Comparison of ENCODE assay signal across 34 cellular contexts in genomic region chr6:114075777-114076176, GRCh38.
"Had no signal": no experiment of that assay in that cellular context is flagged by ENCODE, and none has a peak within 500 bp of the region (broad histone marks: within the 10 kb centered on the region; RNA-seq: fewer than 3 reads in every experiment).

No MANE protein-coding gene starts in this region.

- DNase-seq: activated B cell treated with CpG ODN at 0.5 μM for 24 hours; activated CD4-positive, alpha-beta T cell treated with anti-CD3 and anti-CD28 coated beads for 48 hours; activated CD4-positive, alpha-beta T cell treated with anti-CD3 and anti-CD28 coated beads, Interleukin-2, amount 50 U/mL, for 1 hour; activated CD4-positive, alpha-beta T cell treated with anti-CD3 and anti-CD28 coated beads, Interleukin-2, amount 50 U/mL, for 48 hours; activated CD8-positive, alpha-beta memory T cell treated with anti-CD3 and anti-CD28 coated beads for 24 hours; activated CD8-positive, alpha-beta T cell treated with anti-CD3 and anti-CD28 coated beads for 36 hours; activated effector memory CD4-positive, alpha-beta T cell treated with anti-CD3 and anti-CD28 coated beads, Interleukin-2, amount 50 U/mL, for 16 hours; activated naive CD4-positive, alpha-beta T cell treated with anti-CD3 and anti-CD28 coated beads for 36 hours; activated naive CD8-positive, alpha-beta T cell treated with anti-CD3 and anti-CD28 coated beads for 36 hours; activated naive CD8-positive, alpha-beta T cell treated with anti-CD3 and anti-CD28 coated beads, Interleukin-2, amount 50 U/mL, for 24 hours; activated T-cell treated with anti-CD3 and anti-CD28 coated beads, Interleukin-2, amount 50 U/mL, for 4 hours; adrenal gland; amygdala; aorta; body of pancreas; caudate nucleus; cortex of kidney; dermis blood vessel endothelial cell; effector CD4-positive, alpha-beta T cell; effector memory CD8-positive, alpha-beta T cell; erythroblast; foreskin keratinocyte; gastrocnemius medialis; glutamatergic neuron; heart left ventricle; T1000; WERI-Rb-1 had no signal

- H3K36me3 Mint-ChIP-seq: activated naive CD4-positive, alpha-beta T cell treated with anti-CD3 and anti-CD28 coated beads, Interleukin-2, amount 50 U/mL, for 24 hours; activated naive CD8-positive, alpha-beta T cell treated with anti-CD3 and anti-CD28 coated beads for 36 hours had no signal

- FAIRE-seq: colon had no signal

- H3K4me3 ChIP-seq: adrenal gland, body of pancreas, esophagus muscularis mucosa, gastrocnemius medialis, heart left ventricle had no signal

- H3K4me3 Mint-ChIP-seq: activated B cell treated with CpG ODN at 0.5 μM for 24 hours; activated CD8-positive, alpha-beta T cell treated with anti-CD3 and anti-CD28 coated beads for 36 hours; activated naive CD4-positive, alpha-beta T cell treated with anti-CD3 and anti-CD28 coated beads for 36 hours; activated naive CD4-positive, alpha-beta T cell treated with anti-CD3 and anti-CD28 coated beads, Interleukin-2, amount 50 U/mL, for 24 hours; activated naive CD8-positive, alpha-beta T cell treated with anti-CD3 and anti-CD28 coated beads for 36 hours; activated naive CD8-positive, alpha-beta T cell treated with anti-CD3 and anti-CD28 coated beads, Interleukin-2, amount 50 U/mL, for 24 hours; activated T-cell treated with anti-CD3 and anti-CD28 coated beads, Interleukin-2, amount 50 U/mL, for 4 hours; effector memory CD8-positive, alpha-beta T cell; T-helper 1 cell treated with Interleukin-12 subunit alpha and Interleukin-12 subunit beta and Interleukin-4 antibody, amounts not matched to agents 30 μg/mL and 1 μg/mL, for 36 hours; T-helper 2 cell treated with Interferon-gamma antibody and Interleukin-4, amounts not matched to agents 5 μg/mL and 100 μg/mL, for 36 hours had no signal

- H3K27ac ChIP-seq: adrenal gland, body of pancreas, esophagus muscularis mucosa, foreskin keratinocyte, gastrocnemius medialis, heart left ventricle, WERI-Rb-1 had no signal

- H3K27me3 ChIP-seq: adrenal gland, body of pancreas, esophagus muscularis mucosa, foreskin keratinocyte, gastrocnemius medialis, heart left ventricle had no signal

- H3K4me1 ChIP-seq: adrenal gland, body of pancreas, esophagus muscularis mucosa, foreskin keratinocyte, gastrocnemius medialis, heart left ventricle had no signal

- H3K27me3 Mint-ChIP-seq: activated naive CD8-positive, alpha-beta T cell treated with anti-CD3 and anti-CD28 coated beads for 36 hours; activated naive CD8-positive, alpha-beta T cell treated with anti-CD3 and anti-CD28 coated beads, Interleukin-2, amount 50 U/mL, for 24 hours; effector memory CD8-positive, alpha-beta T cell had no signal

- H3K36me3 ChIP-seq: adrenal gland, esophagus muscularis mucosa, gastrocnemius medialis, heart left ventricle, WERI-Rb-1 had no signal

- ATAC-seq: activated CD4-positive, CD25-positive, alpha-beta regulatory T cell treated with anti-CD3 and anti-CD28 coated beads, Interleukin-2, amount 50 U/mL, for 24 hours; activated CD8-positive, alpha-beta T cell treated with anti-CD3 and anti-CD28 coated beads for 36 hours; activated naive CD8-positive, alpha-beta T cell treated with anti-CD3 and anti-CD28 coated beads, Interleukin-2, amount 50 U/mL, for 24 hours; activated T-cell treated with anti-CD3 and anti-CD28 coated beads, Interleukin-2, amount 50 U/mL, for 4 hours; body of pancreas; effector memory CD8-positive, alpha-beta T cell; foreskin keratinocyte; gastrocnemius medialis; heart left ventricle had no signal

- H3K9me3 Mint-ChIP-seq: activated B cell treated with CpG ODN at 0.5 μM for 24 hours; activated CD8-positive, alpha-beta T cell treated with anti-CD3 and anti-CD28 coated beads for 36 hours; activated naive CD4-positive, alpha-beta T cell treated with anti-CD3 and anti-CD28 coated beads for 36 hours; activated naive CD4-positive, alpha-beta T cell treated with anti-CD3 and anti-CD28 coated beads, Interleukin-2, amount 50 U/mL, for 24 hours; activated naive CD8-positive, alpha-beta T cell treated with anti-CD3 and anti-CD28 coated beads, Interleukin-2, amount 50 U/mL, for 24 hours; activated T-helper 2 cell treated with anti-CD3 and anti-CD28 coated beads, Interferon-gamma antibody, Interleukin-2, Interleukin-4, amounts not matched to agents 10 μg/mL and 5 μg/mL and 100 μg/mL, durations not matched to agents 14 hours and 24 hours and 36 hours; effector memory CD8-positive, alpha-beta T cell; T-helper 1 cell treated with Interleukin-12 subunit alpha and Interleukin-12 subunit beta and Interleukin-4 antibody, amounts not matched to agents 30 μg/mL and 1 μg/mL, for 36 hours; T-helper 2 cell treated with Interferon-gamma antibody and Interleukin-4, amounts not matched to agents 5 μg/mL and 100 μg/mL, for 36 hours had no signal

- H3K4me1 Mint-ChIP-seq: activated B cell treated with CpG ODN at 0.5 μM for 24 hours; activated naive CD4-positive, alpha-beta T cell treated with anti-CD3 and anti-CD28 coated beads, Interleukin-2, amount 50 U/mL, for 24 hours; activated naive CD8-positive, alpha-beta T cell treated with anti-CD3 and anti-CD28 coated beads for 36 hours; activated naive CD8-positive, alpha-beta T cell treated with anti-CD3 and anti-CD28 coated beads, Interleukin-2, amount 50 U/mL, for 24 hours had no signal

- H3K27ac Mint-ChIP-seq: activated B cell treated with CpG ODN at 0.5 μM for 24 hours; activated CD8-positive, alpha-beta T cell treated with anti-CD3 and anti-CD28 coated beads for 36 hours; activated naive CD4-positive, alpha-beta T cell treated with anti-CD3 and anti-CD28 coated beads for 36 hours; activated naive CD4-positive, alpha-beta T cell treated with anti-CD3 and anti-CD28 coated beads, Interleukin-2, amount 50 U/mL, for 24 hours; activated naive CD8-positive, alpha-beta T cell treated with anti-CD3 and anti-CD28 coated beads for 36 hours; activated naive CD8-positive, alpha-beta T cell treated with anti-CD3 and anti-CD28 coated beads, Interleukin-2, amount 50 U/mL, for 24 hours; activated T-helper 2 cell treated with anti-CD3 and anti-CD28 coated beads, Interferon-gamma antibody, Interleukin-2, Interleukin-4, amounts not matched to agents 10 μg/mL and 5 μg/mL and 100 μg/mL, durations not matched to agents 14 hours and 24 hours and 36 hours; effector memory CD8-positive, alpha-beta T cell; T-helper 1 cell treated with Interleukin-12 subunit alpha and Interleukin-12 subunit beta and Interleukin-4 antibody, amounts not matched to agents 30 μg/mL and 1 μg/mL, for 36 hours; T-helper 2 cell treated with Interferon-gamma antibody and Interleukin-4, amounts not matched to agents 5 μg/mL and 100 μg/mL, for 36 hours had no signal

- H3K9me3 ChIP-seq: adrenal gland, body of pancreas, esophagus muscularis mucosa, gastrocnemius medialis had no signal
